Comparison of ENCODE assay signal across 8 cellular contexts in genomic region chr12:80936353-80936641, GRCh38. TPM values are rescaled to one million over a fixed set of nuclear protein-coding genes. Genes with fewer than 3 reads are reported as not detected.
DNase-seq lines count a peak whose midpoint lies in the region; ATAC-seq and TF ChIP-seq lines count a peak whose summit lies in the region.

No MANE protein-coding gene starts in this region.

- no peaks in the 10 kb centered on the region for H3K4me1 Mint-ChIP-seq in stimulated activated effector memory CD8-positive, alpha-beta T cell treated with anti-CD3 and anti-CD28 coated beads, Interleukin-12 subunit alpha, Interleukin-12 subunit beta, amount 100 ng/mL, for 72 hours

- no peaks in the 10 kb centered on the region for H3K36me3 Mint-ChIP-seq in stimulated activated effector memory CD8-positive, alpha-beta T cell treated with anti-CD3 and anti-CD28 coated beads, Interleukin-12 subunit alpha, Interleukin-12 subunit beta, amount 100 ng/mL, for 72 hours

- H3K27me3 ChIP-seq in HUES6 (ENCODE audit: control insufficient read depth, insufficient read depth, low read length) (peaks cover 24% of the 10 kb centered on the region), muscle layer of colon (ENCODE audit: control insufficient read depth in 1 of 2, insufficient read depth in 2 of 2, low read length in 2 of 2) (peaks cover 0 to 8% of the 10 kb centered on the region in 2 donors)

- DNase-seq in COLO668 (lab: John Stamatoyannopoulos, UW; ENCODE audit: unreplicated experiment) = peak; percentile 91
- DNase-seq in coronary artery (ENCODE audit: low spot score) = no peak
- DNase-seq in stimulated activated effector memory CD8-positive, alpha-beta T cell treated with anti-CD3 and anti-CD28 coated beads, Interleukin-12 subunit alpha, Interleukin-12 subunit beta, amount 100 ng/mL, for 72 hours (ENCODE audit: low spot score in 2 of 2) = no peak
- DNase-seq in omental fat pad (ENCODE audit: low spot score) = no peak

- H3K4me3 ChIP-seq in HUES6 (ENCODE audit: low read depth, low read length) = peak overlapping the region; percentile 91
- H3K4me3 ChIP-seq in coronary artery = peak overlapping the region; percentile 91
- peak overlapping the region; percentile 60 to 84 for H3K4me3 ChIP-seq in muscle layer of colon (ENCODE audit: low read depth in 1 of 2, low read length in 2 of 2)

- peaks cover 15% of the 10 kb centered on the region; the same call in 1 of the 2 replicates for H3K4me1 ChIP-seq in HUES6 (ENCODE audit: control insufficient read depth, insufficient read depth, low read length)
- H3K4me1 ChIP-seq in muscle layer of colon (ENCODE audit: insufficient read depth, low read length) = no peaks in the 10 kb centered on the region

- H3K9me3 Mint-ChIP-seq in stimulated activated effector memory CD8-positive, alpha-beta T cell treated with anti-CD3 and anti-CD28 coated beads, Interleukin-12 subunit alpha, Interleukin-12 subunit beta, amount 100 ng/mL, for 72 hours = peaks cover 11% of the 10 kb centered on the region

- no peak overlapping the region for H3K4me3 Mint-ChIP-seq in stimulated activated effector memory CD8-positive, alpha-beta T cell treated with anti-CD3 and anti-CD28 coated beads, Interleukin-12 subunit alpha, Interleukin-12 subunit beta, amount 100 ng/mL, for 72 hours

- ATAC-seq in GM21381 (IDR thresholded peaks at IDR 0.05; ENCODE audit: unreplicated experiment) (no peak), omental fat pad (ENCODE audit: low FRiP score) (no peak), HG02840 (IDR thresholded peaks at IDR 0.05; ENCODE audit: low FRiP score, unreplicated experiment) (no peak)
- ATAC-seq in stimulated activated effector memory CD8-positive, alpha-beta T cell treated with anti-CD3 and anti-CD28 coated beads, Interleukin-12 subunit alpha, Interleukin-12 subunit beta, amount 100 ng/mL, for 72 hours = no peak

- H3K9me3 ChIP-seq in HUES6 (ENCODE audit: control insufficient read depth, insufficient read depth, low read depth, low read length) = no peaks in the 10 kb centered on the region
- H3K9me3 ChIP-seq in muscle layer of colon (ENCODE audit: low read length) = no peaks in the 10 kb centered on the region

- H3K36me3 ChIP-seq in HUES6 (ENCODE audit: control insufficient read depth, insufficient read depth, low read length) = no peaks in the 10 kb centered on the region
- H3K36me3 ChIP-seq in muscle layer of colon (ENCODE audit: insufficient read depth, low read length) = no peaks in the 10 kb centered on the region

- TF ChIP-seq CTCF in coronary artery (IDR thresholded peaks at IDR 0.05) (no peak), omental fat pad (IDR thresholded peaks at IDR 0.05) (no peak)

- H3K27ac Mint-ChIP-seq in stimulated activated effector memory CD8-positive, alpha-beta T cell treated with anti-CD3 and anti-CD28 coated beads, Interleukin-12 subunit alpha, Interleukin-12 subunit beta, amount 100 ng/mL, for 72 hours = no peak overlapping the region

- H3K27ac ChIP-seq in HUES6 (ENCODE audit: low read depth, low read length) (no peak overlapping the region), coronary artery (peak overlapping the region in 1 of 2 donors; percentile 51), muscle layer of colon (ENCODE audit: low read depth, low read length) (no peak overlapping the region)

- H3K9ac ChIP-seq in HUES6 (ENCODE audit: low read length) (peak overlapping the region; percentile 76), muscle layer of colon (ENCODE audit: low read length) (no peak overlapping the region)

RNA-seq across cellular contexts. Expression of gene LIN7A, which starts 1.4 kb away (rescaled TPM):
- 10 to 100 TPM in 1 of 4 donors, 1 to 10 TPM in 3; 4.8 to 16.2 (median 6.6) TPM for total RNA-seq in omental fat pad
